ENCODE assay signal across 2 cellular contexts in genomic region chr12:115224031-115224430, GRCh38.
TF ChIP-seq lines count a peak whose summit lies in the region.

No MANE protein-coding gene starts in this region.

TF ChIP-seq in A549, 52 proteins besides CTCF, POLR2A, EP300 and RAD21 (continued from another document):
- no peak for TF ChIP-seq NPAS2 (CRISPR knock-in tag; IDR thresholded peaks at IDR 0.05; ENCODE audit: borderline replicate concordance)
- TF ChIP-seq TFCP2L1 (CRISPR knock-in tag; IDR thresholded peaks at IDR 0.05), result no peak
- TF ChIP-seq BCL3 (IDR thresholded peaks at IDR 0.05), result no peak
- no peak for TF ChIP-seq TP53 (CRISPR knock-in tag; IDR thresholded peaks at IDR 0.05)
- TF ChIP-seq BHLHE40 (IDR thresholded peaks at IDR 0.05; ENCODE audit: low read depth, low read length), result no peak
- TF ChIP-seq CBX2 (IDR thresholded peaks at IDR 0.05; ENCODE audit: borderline replicate concordance, low read depth), result no peak
- no peak for TF ChIP-seq ZNF302 (CRISPR knock-in tag; IDR thresholded peaks at IDR 0.05)

TF ChIP-seq in WTC11, 78 proteins besides CTCF, POLR2A, EP300 and RAD21 (continued from another document):
- TF ChIP-seq PREB (CRISPR knock-in tag; IDR thresholded peaks at IDR 0.05; ENCODE audit: borderline replicate concordance) (no peak), HMGA2 (CRISPR knock-in tag; IDR thresholded peaks at IDR 0.05) (no peak), ZBTB21 (CRISPR knock-in tag; IDR thresholded peaks at IDR 0.05; ENCODE audit: borderline replicate concordance) (no peak), E2F1 (CRISPR knock-in tag; IDR thresholded peaks at IDR 0.05) (no peak), ESRRA (CRISPR knock-in tag; IDR thresholded peaks at IDR 0.05; ENCODE audit: borderline replicate concordance) (no peak)
